9 cellular contexts compared by ENCODE assay signal in the genomic region with DNA sequence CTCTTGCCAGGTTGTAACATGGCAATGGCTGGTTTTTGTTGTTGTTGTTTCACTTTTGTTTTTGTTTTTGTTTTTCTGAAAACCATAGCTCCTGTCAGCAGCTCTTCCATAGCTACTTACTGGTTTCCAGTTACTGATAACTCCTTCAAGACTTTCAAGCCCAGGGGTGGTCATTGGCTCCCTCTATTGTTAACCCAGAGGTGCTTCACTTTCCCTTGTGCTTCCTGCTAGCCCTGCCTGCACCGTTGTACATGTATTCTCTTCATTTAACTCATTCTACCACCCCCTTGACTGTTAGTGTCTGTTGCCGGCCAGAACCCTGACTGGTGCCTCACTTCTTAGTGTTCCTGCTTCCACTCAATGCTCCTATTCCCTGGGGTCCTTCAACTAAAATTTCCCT. TPM values are rescaled to one million over a fixed set of nuclear protein-coding genes. Genes with fewer than 3 reads are reported as not detected.
DNase-seq lines count a peak whose midpoint lies in the region; ATAC-seq and TF ChIP-seq lines count a peak whose summit lies in the region.
"Had no signal": no experiment of that assay in that cellular context is flagged by ENCODE, and none has a peak within 500 bp of the region (broad histone marks: within the 10 kb centered on the region; RNA-seq: fewer than 3 reads in every experiment).

No MANE protein-coding gene starts in this region.

- no peaks in the 10 kb centered on the region for H3K9me3 ChIP-seq in CD4-positive, alpha-beta T cell (ENCODE audit: control insufficient read depth, low read length)
- H3K9me3 ChIP-seq in Panc1 (ENCODE audit: control insufficient read depth, insufficient read depth, low read depth, low read length) (no peaks in the 10 kb centered on the region), mucosa of descending colon (no peaks in the 10 kb centered on the region)

- no peaks in the 10 kb centered on the region for H3K9me3 Mint-ChIP-seq in CD4-positive, alpha-beta T cell
- no peaks in the 10 kb centered on the region for H3K9me3 Mint-ChIP-seq in activated naive CD4-positive, alpha-beta T cell treated with anti-CD3 and anti-CD28 coated beads for 36 hours

- peak overlapping the region; percentile 29 for H3K27ac Mint-ChIP-seq in CD4-positive, alpha-beta T cell
- H3K27ac Mint-ChIP-seq in activated naive CD4-positive, alpha-beta T cell treated with anti-CD3 and anti-CD28 coated beads for 36 hours, result peak overlapping the region; percentile 79

- CTCF ChIA-PET in CD4-positive, alpha-beta T cell (lab: Charles Lee), result interaction anchor here (0.6 to 1.9 kb wide), 16 partner anchors 11 to 228 kb away, joined by 3 to 14 read pairs (median 4); no protein-coding TSS in a partner anchor
- CTCF ChIA-PET in Panc1 (lab: Charles Lee), result interaction anchor here (0.5 kb wide), 1 partner anchor 326 kb away, joined by 8 read pairs; no protein-coding TSS in a partner anchor
- CTCF ChIA-PET in activated naive CD4-positive, alpha-beta T cell treated with anti-CD3 and anti-CD28 coated beads for 36 hours (lab: Charles Lee), result interaction anchor here (0.6 to 5.7 kb wide), 23 partner anchors 11 to 324 kb away, joined by 3 to 71 read pairs (median 5); no protein-coding TSS in a partner anchor

- no peak overlapping the region for H3K27ac ChIP-seq in CD4-positive, alpha-beta T cell (ENCODE audit: low read depth, low read length)
- no peak overlapping the region for H3K27ac ChIP-seq in Panc1 (ENCODE audit: low read length)

- intact Hi-C loops in CD4-positive, alpha-beta T cell (cut with DNase I, micrococcal nuclease), result loop anchor here (1.0 to 5.0 kb wide), 5 partner anchors 97 to 326 kb away; no protein-coding TSS in a partner anchor
- intact Hi-C loops in Panc1 (cut with micrococcal nuclease; ENCODE audit: unreplicated experiment) (loop anchor here (1.0 kb wide), 1 partner anchor 156 kb away; no protein-coding TSS in a partner anchor), mucosa of descending colon (cut with DNase I, micrococcal nuclease) (no loop called here), sciatic nerve (cut with DNase I) (no loop called here)
- intact Hi-C loops in activated naive CD4-positive, alpha-beta T cell treated with anti-CD3 and anti-CD28 coated beads for 36 hours (cut with micrococcal nuclease), result loop anchor here (1.0 to 5.0 kb wide), 6 partner anchors 56 to 329 kb away; a partner anchor contains a TSS

- no TSS peak for BruUV-seq in Panc1 (replicated peaks; lab: Mats Ljungman, UMichigan)

- peaks cover 26% of the 10 kb centered on the region for H3K4me1 Mint-ChIP-seq in CD4-positive, alpha-beta T cell (ENCODE audit: low read depth)
- H3K4me1 Mint-ChIP-seq in activated naive CD4-positive, alpha-beta T cell treated with anti-CD3 and anti-CD28 coated beads for 36 hours (ENCODE audit: low read depth), result peaks cover 24% of the 10 kb centered on the region

- H3K27me3 Mint-ChIP-seq in CD4-positive, alpha-beta T cell, result no peaks in the 10 kb centered on the region
- H3K27me3 Mint-ChIP-seq in activated naive CD4-positive, alpha-beta T cell treated with anti-CD3 and anti-CD28 coated beads for 36 hours (ENCODE audit: low read depth), result no peaks in the 10 kb centered on the region

- POLR2A ChIA-PET in CD4-positive, alpha-beta T cell (lab: Charles Lee), result interaction anchor here (0.6 to 2.8 kb wide), 10 partner anchors 12 to 1004 kb away, joined by 3 to 19 read pairs (median 4); a partner anchor contains a TSS
- POLR2A ChIA-PET in Panc1 (lab: Charles Lee), result no interaction called here

- peak; percentile 31 to 70 (median 42) for DNase-seq in CD4-positive, alpha-beta T cell
- DNase-seq in Panc1 (ENCODE audit: low read depth, low spot score) (no peak), mucosa of descending colon (peak in 1 of 3 donors; percentile 56), sciatic nerve (ENCODE audit: low spot score) (no peak)
- peak; percentile 86 for DNase-seq in activated naive CD4-positive, alpha-beta T cell treated with anti-CD3 and anti-CD28 coated beads for 36 hours

- H3K4me1 ChIP-seq in Panc1 (ENCODE audit: control insufficient read depth, insufficient read depth, low read length) (no peaks in the 10 kb centered on the region), mucosa of descending colon (ENCODE audit: low read depth) (no peaks in the 10 kb centered on the region)

- peak overlapping the region; percentile 8 for H3K4me3 Mint-ChIP-seq in CD4-positive, alpha-beta T cell
- peak overlapping the region; percentile 48 for H3K4me3 Mint-ChIP-seq in activated naive CD4-positive, alpha-beta T cell treated with anti-CD3 and anti-CD28 coated beads for 36 hours

- peaks cover 9% of the 10 kb centered on the region for H3K36me3 Mint-ChIP-seq in CD4-positive, alpha-beta T cell (ENCODE audit: low read depth)
- peaks cover 2% of the 10 kb centered on the region for H3K36me3 Mint-ChIP-seq in activated naive CD4-positive, alpha-beta T cell treated with anti-CD3 and anti-CD28 coated beads for 36 hours (ENCODE audit: low read depth)

- TF ChIP-seq CTCF in CD4-positive, alpha-beta T cell (IDR thresholded peaks at IDR 0.05), result peak; percentile 80
- TF ChIP-seq CTCF in Panc1 (IDR thresholded peaks at IDR 0.05) (peak; percentile 71), mucosa of descending colon (IDR thresholded peaks at IDR 0.05) (peak; percentile 35)

- H3K36me3 ChIP-seq in Panc1 (ENCODE audit: control insufficient read depth, insufficient read depth, low read length) (no peaks in the 10 kb centered on the region), mucosa of descending colon (ENCODE audit: low read depth) (no peaks in the 10 kb centered on the region)

- H3K4me3 ChIP-seq in Panc1 (ENCODE audit: low read depth in 2 of 2, low read length in 2 of 2) (no peak overlapping the region), mucosa of descending colon (no peak overlapping the region)

- no peaks in the 10 kb centered on the region for H3K27me3 ChIP-seq in CD4-positive, alpha-beta T cell (ENCODE audit: control insufficient read depth, insufficient read depth, low read length)
- H3K27me3 ChIP-seq in Panc1 (ENCODE audit: control insufficient read depth, insufficient read depth, low read length), result no peaks in the 10 kb centered on the region

- in situ Hi-C loops in Panc1 (cut with HindIII; ENCODE audit: low pct_unique_long_range_greater_than_20kb, low sequenced_read_pairs), result no loop called here

- peak; percentile 92 for ATAC-seq in CD4-positive, alpha-beta T cell (ENCODE audit: poor library complexity)
- ATAC-seq in GM19035 (IDR thresholded peaks at IDR 0.05; ENCODE audit: unreplicated experiment) (peak; percentile 86), HG03280 (IDR thresholded peaks at IDR 0.05; ENCODE audit: unreplicated experiment) (peak; percentile 83), Panc1 (peak; percentile 80), mucosa of descending colon (peak; percentile 91), GM21737 (IDR thresholded peaks at IDR 0.05; ENCODE audit: unreplicated experiment) (no peak), sciatic nerve (no peak)

RNA-seq across cellular contexts. Expression of a gene that starts 4.2 kb away (rescaled TPM):
- total RNA-seq in CD4-positive, alpha-beta T cell, result 10 to 100 TPM; 82.6 to 88.8 TPM
- total RNA-seq in Panc1 (2021; ENCODE audit: unreplicated experiment) (0.21 TPM), mucosa of descending colon (1 to 10 TPM in 1 of 3 donors, under 1 TPM in 2; 0.60 to 1.3 (median 0.78) TPM), sciatic nerve (0.31 TPM)
- polyA plus RNA-seq in Panc1 (2012; ENCODE audit: insufficient read length), result not detected
- 10 to 100 TPM; 17.7 to 19.8 TPM for total RNA-seq in activated naive CD4-positive, alpha-beta T cell treated with anti-CD3 and anti-CD28 coated beads for 36 hours
- total RNA-seq: glomerular endothelial cell had no signal

Comparison
In these comparisons a context has a peak if more than half of its experiments do, and no peak if none do; other contexts are left out.
1. ATAC-seq: peak in CD4-positive, alpha-beta T cell (single experiment), GM19035 (single experiment), HG03280 (single experiment), Panc1 (single experiment) and mucosa of descending colon (single experiment); none in GM21737 (single experiment) and sciatic nerve (single experiment).
2. DNase-seq: peak in CD4-positive, alpha-beta T cell (10 of 10) and activated naive CD4-positive, alpha-beta T cell treated with anti-CD3 and anti-CD28 coated beads for 36 hours (single experiment); none in Panc1 (single experiment) and sciatic nerve (single experiment).
3. RNA of a gene that starts 4.2 kb away (total RNA-seq): 82.6 to 88.8 TPM in CD4-positive, alpha-beta T cell and 17.7 to 19.8 TPM in activated naive CD4-positive, alpha-beta T cell treated with anti-CD3 and anti-CD28 coated beads for 36 hours; 0.60 to 1.3 TPM in mucosa of descending colon, 0.31 TPM in sciatic nerve (single experiment) and 0.21 TPM in Panc1 (single experiment); every median in the first group is over 4 times any median in the second.
4. intact Hi-C loops: an anchor here in CD4-positive, alpha-beta T cell (1.0 to 5.0 kb wide), Panc1 (1.0 kb wide) and activated naive CD4-positive, alpha-beta T cell treated with anti-CD3 and anti-CD28 coated beads for 36 hours (1.0 to 5.0 kb wide); none called in mucosa of descending colon and sciatic nerve.
5. Peak in every context shown above with its lines, with median percentiles within 50 percentile points of each other: CTCF ChIP-seq.